2 cellular contexts compared by ENCODE assay signal in genomic region chr4:15729910-15730533, GRCh38.
TF ChIP-seq lines count a peak whose summit lies in the region.

No MANE protein-coding gene starts in this region.

TF ChIP-seq in A549, 52 proteins besides CTCF, POLR2A, EP300 and RAD21:
- TF ChIP-seq HOXB5 (CRISPR knock-in tag; IDR thresholded peaks at IDR 0.05): no peak
- peak; percentile 45; the same call in 1 of the 3 replicates for TF ChIP-seq SMC3 (IDR thresholded peaks at IDR 0.05)
TF ChIP-seq in A549: peak in this region for 1.

TF ChIP-seq in HCT116, 20 proteins besides CTCF, POLR2A, EP300 and RAD21:
- TF ChIP-seq EGR1 (IDR thresholded peaks at IDR 0.05; ENCODE audit: low read depth) (no peak), POLR2AphosphoS5 (IDR thresholded peaks at IDR 0.05; ENCODE audit: low read depth, low read length) (no peak), JUND (IDR thresholded peaks at IDR 0.05) (no peak), ZNF274 (IDR thresholded peaks at IDR 0.05; ENCODE audit: low read depth, low read length) (no peak), SP1 (IDR thresholded peaks at IDR 0.05; ENCODE audit: low read depth) (no peak), ELF1 (IDR thresholded peaks at IDR 0.05; ENCODE audit: borderline replicate concordance, low read depth) (no peak), SRF (IDR thresholded peaks at IDR 0.05; ENCODE audit: low read depth) (no peak), SIN3A (IDR thresholded peaks at IDR 0.05; ENCODE audit: low read depth) (no peak), YY1 (IDR thresholded peaks at IDR 0.05; ENCODE audit: extremely low read depth, insufficient replicate concordance, low read depth, low read length) (no peak), EZH2 (IDR thresholded peaks at IDR 0.05) (no peak), CEBPB (IDR thresholded peaks at IDR 0.05; ENCODE audit: low read depth) (no peak), FOSL1 (IDR thresholded peaks at IDR 0.05; ENCODE audit: low read depth) (no peak), CBX3 (IDR thresholded peaks at IDR 0.05; ENCODE audit: low read depth) (no peak), EZH2phosphoT487 (IDR thresholded peaks at IDR 0.05; ENCODE audit: borderline replicate concordance) (no peak), ATF3 (IDR thresholded peaks at IDR 0.05) (no peak), TCF7L2 (IDR thresholded peaks at IDR 0.05; ENCODE audit: borderline replicate concordance, extremely low read depth, insufficient read depth, insufficient read length) (no peak), REST (IDR thresholded peaks at IDR 0.05; ENCODE audit: low read depth) (no peak)
